In genomic region chr4:152448806-152449205, GRCh38 we compare ENCODE assay signal across 14 cellular contexts.
"Had no signal": no experiment of that assay in that cellular context is flagged by ENCODE, and none has a peak within 500 bp of the region (broad histone marks: within the 10 kb centered on the region; RNA-seq: fewer than 3 reads in every experiment).

No MANE protein-coding gene starts in this region.

- H3K27ac Mint-ChIP-seq: endodermal cell had no signal

- H3K27me3 Mint-ChIP-seq: naive thymus-derived CD4-positive, alpha-beta T cell had no signal

- DNase-seq: effector CD4-positive, alpha-beta T cell; endodermal cell; erythroblast; foreskin keratinocyte; head of caudate nucleus; left colon; mammary epithelial cell; naive thymus-derived CD4-positive, alpha-beta T cell; posterior cingulate gyrus; sigmoid colon; stimulated activated CD4-positive, alpha-beta T cell treated with anti-CD3 and anti-CD28 coated beads, Interleukin-2, amount 100 ng/mL, for 24 hours; stimulated activated naive CD8-positive, alpha-beta T cell treated with anti-CD3 and anti-CD28 coated beads, Interleukin-15, Interleukin-2, amounts not matched to agents 100 U/mL and 50 U/mL, for 24 hours; tibial artery had no signal

- ATAC-seq: foreskin keratinocyte; left colon; naive thymus-derived CD4-positive, alpha-beta T cell; stimulated activated naive CD8-positive, alpha-beta T cell treated with anti-CD3 and anti-CD28 coated beads, Interleukin-15, Interleukin-2, amounts not matched to agents 100 U/mL and 50 U/mL, for 24 hours had no signal

- FAIRE-seq: endothelial cell of umbilical vein had no signal

- H3K4me3 Mint-ChIP-seq: endodermal cell; naive thymus-derived CD4-positive, alpha-beta T cell had no signal

- H3K9me3 Mint-ChIP-seq: endodermal cell; naive thymus-derived CD4-positive, alpha-beta T cell had no signal
